In genomic region chr22:39257522-39258475, GRCh38 we compare ENCODE assay signal across 26 cellular contexts. TPM values are rescaled to one million over a fixed set of nuclear protein-coding genes. Genes with fewer than 3 reads are reported as not detected.
"Had no signal": no experiment of that assay in that cellular context is flagged by ENCODE, and none has a peak within 500 bp of the region (broad histone marks: within the 10 kb centered on the region; RNA-seq: fewer than 3 reads in every experiment).

No MANE protein-coding gene starts in this region.

- DNase-seq: activated CD4-positive, alpha-beta T cell treated with anti-CD3 and anti-CD28 coated beads for 1 hour; activated CD4-positive, alpha-beta T cell treated with anti-CD3 and anti-CD28 coated beads, Interleukin-2, amount 50 U/mL, for 4 hours; activated CD8-positive, alpha-beta memory T cell treated with anti-CD3 and anti-CD28 coated beads for 24 hours; activated CD8-positive, alpha-beta memory T cell treated with anti-CD3 and anti-CD28 coated beads, Interleukin-2, amount 50 U/mL, for 4 hours; activated effector memory CD4-positive, alpha-beta T cell treated with Interleukin-2 at 50 U/mL for 16 hours; activated naive CD4-positive, alpha-beta T cell treated with anti-CD3 and anti-CD28 coated beads, Interleukin-2, amount 10 ng/mL, durations not matched to agents 7 days and 5 days; activated T-cell treated with anti-CD3 and anti-CD28 coated beads, Interleukin-2, amount 50 U/mL, for 4 hours; amygdala; effector memory CD4-positive, alpha-beta T cell; glutamatergic neuron; hippocampal formation; ovary; psoas muscle; stimulated activated CD4-positive, alpha-beta T cell treated with anti-CD3 and anti-CD28 coated beads, Interleukin-4, amount 100 ng/mL, for 24 hours; stimulated activated naive CD8-positive, alpha-beta T cell treated with anti-CD3 and anti-CD28 coated beads, Interleukin-15, amount 100 ng/mL, for 72 hours; T-helper 1 cell had no signal

- H3K27me3 ChIP-seq: cardiac muscle cell, ovary, right atrium auricular region, suprapubic skin, tibial nerve had no signal

- H3K27ac ChIP-seq: cardiac muscle cell, neutrophil, ovary, psoas muscle, suprapubic skin, tibial nerve had no signal

- H3K27ac Mint-ChIP-seq: activated naive CD4-positive, alpha-beta T cell treated with anti-CD3 and anti-CD28 coated beads, Interleukin-2, amount 10 ng/mL, durations not matched to agents 7 days and 5 days; natural killer cell treated with Interleukin-12 subunit alpha and Interleukin-12 subunit beta and Interleukin-15 and Interleukin-18, amount 100 ng/mL, for 72 hours had no signal

- FAIRE-seq: endothelial cell of umbilical vein, frontal cortex, urothelium cell line had no signal

- H3K9me3 ChIP-seq: neutrophil, psoas muscle, suprapubic skin had no signal

- H3K36me3 ChIP-seq: cardiac muscle cell, neutrophil, ovary, right atrium auricular region, suprapubic skin had no signal

- H3K4me3 Mint-ChIP-seq: activated naive CD4-positive, alpha-beta T cell treated with anti-CD3 and anti-CD28 coated beads, Interleukin-2, amount 10 ng/mL, durations not matched to agents 7 days and 5 days; activated T-cell treated with anti-CD3 and anti-CD28 coated beads, Interleukin-2, amount 50 U/mL, for 4 hours; natural killer cell treated with Interleukin-12 subunit alpha and Interleukin-12 subunit beta and Interleukin-15 and Interleukin-18, amount 100 ng/mL, for 72 hours; stimulated activated naive CD8-positive, alpha-beta T cell treated with anti-CD3 and anti-CD28 coated beads, Interleukin-15, amount 100 ng/mL, for 72 hours had no signal

- H3K36me3 Mint-ChIP-seq: activated naive CD4-positive, alpha-beta T cell treated with anti-CD3 and anti-CD28 coated beads, Interleukin-2, amount 10 ng/mL, durations not matched to agents 7 days and 5 days had no signal

- H3K4me3 ChIP-seq: cardiac muscle cell, ovary, psoas muscle, right atrium auricular region, suprapubic skin, tibial nerve had no signal

- ATAC-seq: activated T-cell treated with anti-CD3 and anti-CD28 coated beads, Interleukin-2, amount 50 U/mL, for 4 hours; esophagus mucosa; natural killer cell treated with Interleukin-12 subunit alpha and Interleukin-12 subunit beta and Interleukin-15 and Interleukin-18, amount 100 ng/mL, for 72 hours; psoas muscle; stimulated activated naive CD8-positive, alpha-beta T cell treated with anti-CD3 and anti-CD28 coated beads, Interleukin-15, amount 100 ng/mL, for 72 hours had no signal

RNA-seq across cellular contexts. Expression of gene PDGFB, which starts 13.0 kb away (rescaled TPM):
- total RNA-seq: natural killer cell treated with Interleukin-12 subunit alpha and Interleukin-12 subunit beta and Interleukin-15 and Interleukin-18, amount 100 ng/mL, for 72 hours had no signal
